In the genomic region with DNA sequence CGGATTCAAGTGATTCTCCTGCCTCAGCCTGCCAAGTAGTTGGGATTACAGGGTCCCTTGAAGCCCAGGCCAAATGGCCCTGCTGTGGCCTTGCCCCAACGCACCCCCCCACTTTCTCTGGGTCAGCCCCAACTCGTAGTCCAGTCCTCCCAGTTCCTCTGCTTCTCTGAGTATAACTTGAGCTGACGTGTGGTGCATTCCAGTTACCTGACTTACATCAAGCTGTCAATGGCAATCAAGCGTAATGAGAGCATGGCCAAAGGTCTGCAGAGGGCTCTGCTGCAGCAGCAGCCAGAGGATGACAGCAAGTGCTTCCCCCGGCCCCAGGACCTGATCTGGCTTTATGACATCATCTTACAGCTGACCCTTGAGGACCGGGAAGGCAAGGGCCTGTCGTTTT, we compare ENCODE assay signal across 11 cellular contexts. TPM values are rescaled to one million over a fixed set of nuclear protein-coding genes. Genes with fewer than 3 reads are reported as not detected.
"Had no signal": no experiment of that assay in that cellular context is flagged by ENCODE, and none has a peak within 500 bp of the region (broad histone marks: within the 10 kb centered on the region; RNA-seq: fewer than 3 reads in every experiment).

No MANE protein-coding gene starts in this region.

RNA-seq across cellular contexts. Expression of gene LGALS9C, which starts 50.8 kb away (rescaled TPM):
- total RNA-seq: activated CD4-positive, alpha-beta T cell treated with anti-CD3 and anti-CD28 coated beads for 36 hours; activated CD4-positive, alpha-beta T cell treated with anti-CD3 and anti-CD28 coated beads, Interleukin-2, amount 10 ng/mL, durations not matched to agents 24 days and 14 days; activated CD8-positive, alpha-beta memory T cell treated with anti-CD3 and anti-CD28 coated beads for 36 hours; activated T-helper 1 cell treated with anti-CD3 and anti-CD28 coated beads, Interleukin-12 subunit alpha, Interleukin-12 subunit beta, Interleukin-2, Interleukin-4 antibody, amounts not matched to agents 30 ng/mL and 10 ng/mL and 1 ng/mL, durations not matched to agents 14 hours and 24 hours and 36 hours; aorta; body of pancreas; chondrocyte; dermis blood vessel endothelial cell; fibroblast of lung; fibroblast of villous mesenchyme; gastroesophageal sphincter had no signal
